Comparison of ENCODE assay signal across 8 cellular contexts in the genomic region with DNA sequence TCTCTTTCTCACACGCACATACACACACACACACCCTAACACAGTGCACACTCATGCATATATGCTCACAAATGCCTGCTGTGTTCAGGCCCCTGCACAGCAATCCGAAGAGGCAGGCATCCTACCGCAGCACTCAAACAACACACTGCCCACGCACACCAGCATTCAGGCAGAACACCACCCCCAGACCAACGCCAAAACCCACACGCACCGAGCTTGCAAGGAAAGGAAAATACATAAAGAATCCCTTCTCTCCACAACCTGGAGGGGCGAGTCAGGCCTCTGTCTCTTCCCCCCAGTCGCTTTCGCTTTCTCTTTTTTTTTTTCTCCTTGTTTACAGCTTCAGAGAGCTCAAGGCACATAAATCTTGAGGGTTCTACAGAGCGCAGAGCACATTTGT.
DNase-seq lines count a peak whose midpoint lies in the region; ATAC-seq and TF ChIP-seq lines count a peak whose summit lies in the region.
"Not testable (repeated sequence)": the region's sequence is repeated elsewhere in the genome, so short reads cannot be mapped to it uniquely, and the experiment has no call there.

No MANE protein-coding gene starts in this region.

- not testable (repeated sequence) for TF ChIP-seq CTCF in A673 (conservative IDR thresholded peaks at IDR 0.05; ENCODE audit: low read depth, low read length); cardiac fibroblast (IDR thresholded peaks at IDR 0.05; ENCODE audit: low read depth, low read length); gastroesophageal sphincter (IDR thresholded peaks at IDR 0.05)

- not testable (repeated sequence) for ATAC-seq in T-helper 17 cell; activated T-helper 17 cell treated with anti-CD3 and anti-CD28 coated beads, Interleukin-2, amount 50 U/mL, for 72 hours (replicated peaks); gastroesophageal sphincter

- not testable (repeated sequence) for H3K27me3 Mint-ChIP-seq in T-helper 17 cell; activated T-helper 17 cell treated with anti-CD3 and anti-CD28 coated beads, Interleukin-2, amount 50 U/mL, for 72 hours

- peak overlapping the region; percentile 94 for H3K27ac Mint-ChIP-seq in T-helper 17 cell
- peak overlapping the region; percentile 88 for H3K27ac Mint-ChIP-seq in activated T-helper 17 cell treated with anti-CD3 and anti-CD28 coated beads, Interleukin-2, amount 50 U/mL, for 72 hours

- not testable (repeated sequence) for H3K9me3 Mint-ChIP-seq in activated T-helper 17 cell treated with anti-CD3 and anti-CD28 coated beads, Interleukin-2, amount 50 U/mL, for 72 hours

- not testable (repeated sequence) for H3K36me3 Mint-ChIP-seq in T-helper 17 cell (ENCODE audit: low read depth); activated T-helper 17 cell treated with anti-CD3 and anti-CD28 coated beads, Interleukin-2, amount 50 U/mL, for 72 hours (ENCODE audit: low read depth)

- intact Hi-C loops in A673 (cut with micrococcal nuclease; ENCODE audit: unreplicated experiment): not testable (repeated sequence)

- CTCF ChIA-PET in A673 (lab: Charles Lee): not testable (repeated sequence)

- not testable (repeated sequence) for BruUV-seq in A673 (replicated peaks; lab: Mats Ljungman, UMichigan)

- not testable (repeated sequence) for H3K27ac ChIP-seq in A673 (ENCODE audit: low read depth, low read length, poor library complexity, severe bottlenecking); HUES64 (ENCODE audit: low read depth, low read length)
- peak overlapping the region in 1 of 4 donors; percentile 83 for H3K27ac ChIP-seq in gastroesophageal sphincter

- H3K27me3 ChIP-seq in A673 (replicated peaks; ENCODE audit: insufficient read depth, low read depth, low read length, poor library complexity); HUES64 (ENCODE audit: insufficient read depth, low read length); gastroesophageal sphincter; mucosa of stomach (ENCODE audit: control insufficient read depth, insufficient read depth, low read length): not testable (repeated sequence)

- H3K4me1 ChIP-seq in A673 (ENCODE audit: insufficient read depth, low read length, poor library complexity, severe bottlenecking); HUES64 (ENCODE audit: insufficient read depth, low read length): not testable (repeated sequence)
- H3K4me1 ChIP-seq in gastroesophageal sphincter (peaks cover 0 to 61% (median 0%) of the 10 kb centered on the region in 3 donors), mucosa of stomach (ENCODE audit: control insufficient read depth, insufficient read depth, low read length) (peaks cover 15% of the 10 kb centered on the region)

- peaks cover 20% of the 10 kb centered on the region for H3K4me1 Mint-ChIP-seq in T-helper 17 cell
- peaks cover 12% of the 10 kb centered on the region for H3K4me1 Mint-ChIP-seq in activated T-helper 17 cell treated with anti-CD3 and anti-CD28 coated beads, Interleukin-2, amount 50 U/mL, for 72 hours

- not testable (repeated sequence) for H3K36me3 ChIP-seq in A673 (ENCODE audit: insufficient read depth, low read length, poor library complexity, severe bottlenecking); HUES64 (ENCODE audit: insufficient read depth, low read length); gastroesophageal sphincter; mucosa of stomach (ENCODE audit: control insufficient read depth, insufficient read depth, low read length)

- H3K4me3 Mint-ChIP-seq in T-helper 17 cell: peak overlapping the region; percentile 94
- peak overlapping the region; percentile 79 for H3K4me3 Mint-ChIP-seq in activated T-helper 17 cell treated with anti-CD3 and anti-CD28 coated beads, Interleukin-2, amount 50 U/mL, for 72 hours

- POLR2A ChIA-PET in A673 (lab: Charles Lee; ENCODE audit: low non-redundant PET): not testable (repeated sequence)

- DNase-seq in A673 (ENCODE audit: low spot score) (peak; percentile 5), cardiac fibroblast (ENCODE audit: low read depth in 2 of 2) (peak; percentile 12 to 23)
- DNase-seq in T-helper 17 cell: not testable (repeated sequence)
- peak; percentile 15 for DNase-seq in stimulated activated CD4-positive, alpha-beta T cell treated with anti-CD3 and anti-CD28 coated beads, Interleukin-4, amount 100 ng/mL, for 24 hours

- not testable (repeated sequence) for H3K9me3 ChIP-seq in A673 (ENCODE audit: low read depth, low read length, poor library complexity, severe bottlenecking); HUES64 (ENCODE audit: insufficient read depth, low read depth, low read length); T-helper 17 cell (ENCODE audit: control insufficient read depth, low read length, poor library complexity, severe bottlenecking); gastroesophageal sphincter; mucosa of stomach (ENCODE audit: control insufficient read depth, low read length)

- TF ChIP-seq EP300 in gastroesophageal sphincter (IDR thresholded peaks at IDR 0.05): not testable (repeated sequence)

- H3K9ac ChIP-seq in HUES64 (ENCODE audit: low read depth, low read length): not testable (repeated sequence)
- H3K9ac ChIP-seq in mucosa of stomach (ENCODE audit: low read length): peak overlapping the region; percentile 80

- not testable (repeated sequence) for TF ChIP-seq POLR2A in gastroesophageal sphincter (IDR thresholded peaks at IDR 0.05)

- not testable (repeated sequence) for H3K4me3 ChIP-seq in A673 (ENCODE audit: low read depth, low read length, poor library complexity, severe bottlenecking); cardiac fibroblast (replicated peaks in 1 of 2; ENCODE audit: low read depth in 2 of 2, low read length in 2 of 2)
- H3K4me3 ChIP-seq in HUES64 (ENCODE audit: low read length): peak overlapping the region; percentile 44
- peak overlapping the region; percentile 31 to 50 for H3K4me3 ChIP-seq in gastroesophageal sphincter
- peak overlapping the region; percentile 38 for H3K4me3 ChIP-seq in mucosa of stomach (ENCODE audit: low read length)

- 76% methylated on average over 11 of the region's 11 CpGs for WGBS in HUES64
- WGBS in gastroesophageal sphincter (ENCODE audit: low coverage in 1 of 2), 2 donors: 22 to 84% methylated on average over 7 to 10 of the region's 11 CpGs
